2 cellular contexts compared by ENCODE assay signal in the genomic region with DNA sequence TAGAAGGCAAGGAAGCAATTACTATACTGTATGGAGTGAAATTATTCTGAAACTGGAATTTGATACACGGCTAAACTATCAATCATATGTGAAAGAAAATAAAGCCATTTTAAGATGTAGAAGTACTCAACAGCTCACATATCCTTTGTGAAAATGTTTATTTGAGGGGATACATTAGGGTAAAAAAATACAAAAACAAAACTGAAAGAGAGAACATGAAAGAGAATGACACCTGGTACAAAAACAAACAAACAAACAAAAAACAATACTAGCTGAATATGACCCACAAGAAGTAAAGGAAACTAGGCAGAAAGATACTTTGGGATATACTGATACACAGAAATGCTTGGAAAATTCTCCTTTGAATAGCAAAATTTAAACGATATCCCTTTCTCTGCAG.
TF ChIP-seq lines count a peak whose summit lies in the region.

No MANE protein-coding gene starts in this region.

TF ChIP-seq in HCT116, 20 proteins besides CTCF, POLR2A, EP300 and RAD21:
- TF ChIP-seq, protein P1, sequence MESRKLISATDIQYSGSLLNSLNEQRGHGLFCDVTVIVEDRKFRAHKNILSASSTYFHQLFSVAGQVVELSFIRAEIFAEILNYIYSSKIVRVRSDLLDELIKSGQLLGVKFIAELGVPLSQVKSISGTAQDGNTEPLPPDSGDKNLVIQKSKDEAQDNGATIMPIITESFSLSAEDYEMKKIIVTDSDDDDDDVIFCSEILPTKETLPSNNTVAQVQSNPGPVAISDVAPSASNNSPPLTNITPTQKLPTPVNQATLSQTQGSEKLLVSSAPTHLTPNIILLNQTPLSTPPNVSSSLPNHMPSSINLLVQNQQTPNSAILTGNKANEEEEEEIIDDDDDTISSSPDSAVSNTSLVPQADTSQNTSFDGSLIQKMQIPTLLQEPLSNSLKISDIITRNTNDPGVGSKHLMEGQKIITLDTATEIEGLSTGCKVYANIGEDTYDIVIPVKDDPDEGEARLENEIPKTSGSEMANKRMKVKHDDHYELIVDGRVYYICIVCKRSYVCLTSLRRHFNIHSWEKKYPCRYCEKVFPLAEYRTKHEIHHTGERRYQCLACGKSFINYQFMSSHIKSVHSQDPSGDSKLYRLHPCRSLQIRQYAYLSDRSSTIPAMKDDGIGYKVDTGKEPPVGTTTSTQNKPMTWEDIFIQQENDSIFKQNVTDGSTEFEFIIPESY (IDR thresholded peaks at IDR 0.05; ENCODE audit: extremely low read depth, insufficient replicate concordance, low read length), result no peak
- TF ChIP-seq SIN3A (IDR thresholded peaks at IDR 0.05; ENCODE audit: low read depth), result no peak
- TF ChIP-seq CEBPB (IDR thresholded peaks at IDR 0.05; ENCODE audit: low read depth), result no peak
- TF ChIP-seq SRF (IDR thresholded peaks at IDR 0.05; ENCODE audit: low read depth), result no peak

TF ChIP-seq in IMR-90, 13 proteins besides CTCF, POLR2A, EP300 and RAD21:
- no peak for TF ChIP-seq RFX5 (IDR thresholded peaks at IDR 0.05; ENCODE audit: low read depth, low read length)
- no peak for TF ChIP-seq FOS (IDR thresholded peaks at IDR 0.05; ENCODE audit: low read depth, low read length)
- no peak for TF ChIP-seq RCOR1 (IDR thresholded peaks at IDR 0.05; ENCODE audit: insufficient replicate concordance, low read length)
- TF ChIP-seq, protein P2, sequence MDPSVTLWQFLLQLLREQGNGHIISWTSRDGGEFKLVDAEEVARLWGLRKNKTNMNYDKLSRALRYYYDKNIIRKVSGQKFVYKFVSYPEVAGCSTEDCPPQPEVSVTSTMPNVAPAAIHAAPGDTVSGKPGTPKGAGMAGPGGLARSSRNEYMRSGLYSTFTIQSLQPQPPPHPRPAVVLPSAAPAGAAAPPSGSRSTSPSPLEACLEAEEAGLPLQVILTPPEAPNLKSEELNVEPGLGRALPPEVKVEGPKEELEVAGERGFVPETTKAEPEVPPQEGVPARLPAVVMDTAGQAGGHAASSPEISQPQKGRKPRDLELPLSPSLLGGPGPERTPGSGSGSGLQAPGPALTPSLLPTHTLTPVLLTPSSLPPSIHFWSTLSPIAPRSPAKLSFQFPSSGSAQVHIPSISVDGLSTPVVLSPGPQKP (IDR thresholded peaks at IDR 0.05; ENCODE audit: borderline replicate concordance, low read depth, low read length), result no peak
- TF ChIP-seq CHD1 (IDR thresholded peaks at IDR 0.05; ENCODE audit: low read depth, low read length), result no peak
- TF ChIP-seq SMC3 (IDR thresholded peaks at IDR 0.05; ENCODE audit: low read depth, low read length), result no peak
- no peak for TF ChIP-seq MXI1 (IDR thresholded peaks at IDR 0.05; ENCODE audit: borderline replicate concordance, low read depth, low read length)
- TF ChIP-seq BHLHE40 (IDR thresholded peaks at IDR 0.05; ENCODE audit: low read depth, low read length), result no peak
- TF ChIP-seq MAFK (IDR thresholded peaks at IDR 0.05; ENCODE audit: low read depth, low read length), result no peak
- TF ChIP-seq MAZ (IDR thresholded peaks at IDR 0.05; ENCODE audit: borderline replicate concordance, low read depth, low read length), result no peak
TF ChIP-seq in IMR-90: peak in this region for 0.
